ENCODE assay signal across 1 cellular context in genomic region chr15:67110958-67111864, GRCh38.
TF ChIP-seq lines count a peak whose summit lies in the region.

No MANE protein-coding gene starts in this region.

TF ChIP-seq in A549, 52 proteins besides CTCF, POLR2A, EP300 and RAD21 (continued from another document):
- no peak for TF ChIP-seq USF2 (IDR thresholded peaks at IDR 0.05)
- no peak for TF ChIP-seq JUNB (IDR thresholded peaks at IDR 0.05)
- no peak for TF ChIP-seq MAFK (IDR thresholded peaks at IDR 0.05; ENCODE audit: partially characterized antibody)
- TF ChIP-seq NR3C1 (IDR thresholded peaks at IDR 0.05), result no peak
- TF ChIP-seq GATA3 (IDR thresholded peaks at IDR 0.05; ENCODE audit: borderline replicate concordance), result no peak
- TF ChIP-seq FOSL2 (IDR thresholded peaks at IDR 0.05), result no peak
- no peak for TF ChIP-seq FOSL2 (CRISPR knock-in tag; IDR thresholded peaks at IDR 0.05)
- TF ChIP-seq PBX3 (IDR thresholded peaks at IDR 0.05), result no peak
- TF ChIP-seq CHD2 (IDR thresholded peaks at IDR 0.05; ENCODE audit: low read length, partially characterized antibody), result no peak
- no peak for TF ChIP-seq HES2 (IDR thresholded peaks at IDR 0.05)
- no peak for TF ChIP-seq ZSCAN20 (CRISPR knock-in tag; IDR thresholded peaks at IDR 0.05)
- TF ChIP-seq EHF (CRISPR knock-in tag; IDR thresholded peaks at IDR 0.05), result peak; percentile 47; the same call in 1 of the 2 replicates
- TF ChIP-seq ATOH8 (CRISPR knock-in tag; IDR thresholded peaks at IDR 0.05; ENCODE audit: low read depth), result no peak
- no peak for TF ChIP-seq RFX5 (IDR thresholded peaks at IDR 0.05)
- peak; percentile 90 for TF ChIP-seq HDAC2 (IDR thresholded peaks at IDR 0.05)
- no peak; the same call in none of the 2 replicates for TF ChIP-seq RARB (CRISPR knock-in tag; IDR thresholded peaks at IDR 0.05)
- no peak for TF ChIP-seq MAZ (IDR thresholded peaks at IDR 0.05; ENCODE audit: borderline replicate concordance, low read depth, low read length)
- no peak for TF ChIP-seq TFCP2L1 (CRISPR knock-in tag; IDR thresholded peaks at IDR 0.05)
- TF ChIP-seq ZFP36 (IDR thresholded peaks at IDR 0.05; ENCODE audit: borderline replicate concordance, partially characterized antibody), result peak; percentile 94
- TF ChIP-seq SMC3 (IDR thresholded peaks at IDR 0.05), result no peak
- TF ChIP-seq CEBPB (IDR thresholded peaks at IDR 0.05), result no peak
- TF ChIP-seq REST (IDR thresholded peaks at IDR 0.05), result no peak
